ENCODE assay signal across 8 cellular contexts in the genomic region with DNA sequence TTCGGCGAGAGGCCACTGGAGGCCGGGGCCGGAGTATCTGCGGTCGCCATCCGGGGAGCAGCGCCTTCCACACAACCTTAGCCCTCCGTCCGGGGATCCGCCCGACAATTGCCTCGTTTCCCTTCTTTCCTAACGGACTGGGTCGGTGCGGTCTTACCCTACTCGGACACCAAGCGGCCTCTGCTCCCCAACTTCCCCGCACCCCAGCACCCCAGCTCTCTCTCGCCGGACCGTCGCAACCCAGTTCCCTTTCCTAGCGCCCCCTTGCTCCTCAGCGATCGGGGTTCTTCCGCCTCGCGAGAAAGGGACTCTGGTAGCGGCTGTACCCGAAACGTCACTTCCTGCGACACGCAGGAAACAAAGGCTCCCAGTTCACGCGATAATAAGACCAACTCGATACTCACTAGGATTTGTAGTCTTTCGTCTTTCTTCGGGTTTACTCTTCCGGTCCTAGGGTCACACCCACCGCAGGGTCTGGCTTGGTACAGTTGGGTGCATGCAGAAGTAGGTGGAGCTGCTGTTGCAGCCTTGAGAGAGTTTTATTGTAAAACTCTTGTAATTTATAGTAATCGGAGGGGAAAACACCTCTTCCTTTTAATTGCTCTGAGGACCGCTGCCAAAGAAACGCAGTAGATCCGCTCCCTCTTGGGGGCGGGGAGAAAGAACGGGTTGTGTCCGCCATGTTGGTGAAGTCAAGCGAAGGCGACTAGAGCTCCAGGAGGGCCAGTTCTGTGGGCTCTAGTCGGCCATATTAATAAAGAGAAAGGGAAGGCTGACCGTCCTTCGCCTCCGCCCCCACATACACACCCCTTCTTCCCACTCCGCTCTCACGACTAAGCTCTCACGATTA. TPM values are rescaled to one million over a fixed set of nuclear protein-coding genes. Genes with fewer than 3 reads are reported as not detected.
A peak's percentile ranks its signal among the peaks of the same experiment; 100 is the strongest.
DNase-seq lines count a peak whose midpoint lies in the region; ATAC-seq, FAIRE-seq and TF ChIP-seq lines count a peak whose summit lies in the region.

A gene (plus strand): TSS at position 741 of the 850 bp plus-strand sequence. CDS start 209 bp downstream, outside the sequence.
A gene with protein sequence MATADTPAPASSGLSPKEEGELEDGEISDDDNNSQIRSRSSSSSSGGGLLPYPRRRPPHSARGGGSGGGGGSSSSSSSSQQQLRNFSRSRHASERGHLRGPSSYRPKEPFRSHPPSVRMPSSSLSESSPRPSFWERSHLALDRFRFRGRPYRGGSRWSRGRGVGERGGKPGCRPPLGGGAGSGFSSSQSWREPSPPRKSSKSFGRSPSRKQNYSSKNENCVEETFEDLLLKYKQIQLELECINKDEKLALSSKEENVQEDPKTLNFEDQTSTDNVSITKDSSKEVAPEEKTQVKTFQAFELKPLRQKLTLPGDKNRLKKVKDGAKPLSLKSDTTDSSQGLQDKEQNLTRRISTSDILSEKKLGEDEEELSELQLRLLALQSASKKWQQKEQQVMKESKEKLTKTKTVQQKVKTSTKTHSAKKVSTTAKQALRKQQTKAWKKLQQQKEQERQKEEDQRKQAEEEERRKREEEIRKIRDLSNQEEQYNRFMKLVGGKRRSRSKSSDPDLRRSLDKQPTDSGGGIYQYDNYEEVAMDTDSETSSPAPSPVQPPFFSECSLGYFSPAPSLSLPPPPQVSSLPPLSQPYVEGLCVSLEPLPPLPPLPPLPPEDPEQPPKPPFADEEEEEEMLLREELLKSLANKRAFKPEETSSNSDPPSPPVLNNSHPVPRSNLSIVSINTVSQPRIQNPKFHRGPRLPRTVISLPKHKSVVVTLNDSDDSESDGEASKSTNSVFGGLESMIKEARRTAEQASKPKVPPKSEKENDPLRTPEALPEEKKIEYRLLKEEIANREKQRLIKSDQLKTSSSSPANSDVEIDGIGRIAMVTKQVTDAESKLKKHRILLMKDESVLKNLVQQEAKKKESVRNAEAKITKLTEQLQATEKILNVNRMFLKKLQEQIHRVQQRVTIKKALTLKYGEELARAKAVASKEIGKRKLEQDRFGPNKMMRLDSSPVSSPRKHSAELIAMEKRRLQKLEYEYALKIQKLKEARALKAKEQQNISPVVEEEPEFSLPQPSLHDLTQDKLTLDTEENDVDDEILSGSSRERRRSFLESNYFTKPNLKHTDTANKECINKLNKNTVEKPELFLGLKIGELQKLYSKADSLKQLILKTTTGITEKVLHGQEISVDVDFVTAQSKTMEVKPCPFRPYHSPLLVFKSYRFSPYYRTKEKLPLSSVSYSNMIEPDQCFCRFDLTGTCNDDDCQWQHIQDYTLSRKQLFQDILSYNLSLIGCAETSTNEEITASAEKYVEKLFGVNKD (N-terminal part only) (minus strand): TSS at position 288 of the 850 bp plus-strand sequence. CDS start 238 bp downstream, at position 50.

- peaks cover 27% of the 10 kb centered on the region for H3K36me3 Mint-ChIP-seq in endodermal cell (ENCODE audit: low read depth)

- no peaks in the 10 kb centered on the region for H3K9me3 ChIP-seq in endodermal cell (ENCODE audit: control insufficient read depth, low read length)

- DNase-seq in Caki2 (ENCODE audit: low read depth) (peak; percentile 100), HTR-8/SVneo (ENCODE audit: insufficient read length, low spot score) (peak; percentile 95), NOMO-1 treated with DMSO at 0.1 percent for 48 hours (lab: John Stamatoyannopoulos, UW; ENCODE audit: unreplicated experiment) (peak; percentile 100), endodermal cell (peak; percentile 98), mesenteric fat pad (ENCODE audit: low spot score) (peak; percentile 97)
- DNase-seq in activated CD8-positive, alpha-beta memory T cell treated with anti-CD3 and anti-CD28 coated beads, Interleukin-2, amount 50 U/mL, for 1 hour (ENCODE audit: extremely low read depth): peak; percentile 85
- DNase-seq in stimulated activated CD8-positive, alpha-beta memory T cell treated with anti-CD3 and anti-CD28 coated beads, Interleukin-15, amount 100 ng/mL, for 24 hours (ENCODE audit: low read depth): peak; percentile 59

- peak within 1 kb of the TSS; percentile 99 for H3K4me3 ChIP-seq in endodermal cell (ENCODE audit: low read length)

- H3K27me3 ChIP-seq in endodermal cell (ENCODE audit: control insufficient read depth, insufficient read depth, low read length, poor library complexity, severe bottlenecking): no peaks in the 10 kb centered on the region

- H3K27ac ChIP-seq in endodermal cell (ENCODE audit: low read depth, low read length): peak within 1 kb of the TSS; percentile 97

- peak; percentile 37 for TF ChIP-seq CTCF in endodermal cell (conservative IDR thresholded peaks at IDR 0.05)

- H3K36me3 ChIP-seq in endodermal cell (ENCODE audit: control insufficient read depth, insufficient read depth, low read length): peaks cover 19% of the 10 kb centered on the region

- peak within 1 kb of the TSS; percentile 100 for H3K27ac Mint-ChIP-seq in endodermal cell

- peak within 1 kb of the TSS; percentile 99 for H3K9ac ChIP-seq in endodermal cell (ENCODE audit: extremely low read depth, low read length, poor library complexity, severe bottlenecking)

- H3K4me1 Mint-ChIP-seq in endodermal cell: peaks cover 27% of the 10 kb centered on the region

- no peaks in the 10 kb centered on the region for H3K27me3 Mint-ChIP-seq in endodermal cell (ENCODE audit: insufficient read depth)

- ATAC-seq in GM21367 (IDR thresholded peaks at IDR 0.05; ENCODE audit: unreplicated experiment): peak; percentile 84

- FAIRE-seq in HTR-8/SVneo (lab: Jason Lieb, UNC): peak; percentile 38

- H3K4me1 ChIP-seq in endodermal cell (ENCODE audit: control insufficient read depth, insufficient read depth, low read length): peaks cover 9% of the 10 kb centered on the region

- in situ Hi-C loops in Caki2 (cut with HindIII; ENCODE audit: low pct_unique_long_range_greater_than_20kb, low sequenced_read_pairs): loop anchor here (5.0 kb wide), 1 partner anchor 84 kb away; no protein-coding TSS in a partner anchor

- peak within 1 kb of the TSS; percentile 100 for H3K4me3 Mint-ChIP-seq in endodermal cell

- H3K9me3 Mint-ChIP-seq in endodermal cell: no peaks in the 10 kb centered on the region

- 0% methylated on average over 22 to 56 of the region's 57 CpGs for WGBS in endodermal cell (ENCODE audit: insufficient coverage in 1 of 2, insufficient read length in 1 of 2), 2 experiments

RNA-seq across cellular contexts. Expression of the first gene that starts in this region (rescaled TPM):
- 2.1 and 18.6 TPM in 2 replicates for total RNA-seq in Caki2 (2014; rRNA removed; shearing (Covaris generic); ENCODE audit: low replicate concordance)
- 1 to 10 TPM; 7.2 to 9.3 TPM for total RNA-seq in endodermal cell
- 14.7 TPM for polyA plus RNA-seq in endodermal cell (2013, experiment 1 of 2)
- 12.4 TPM for polyA plus RNA-seq in endodermal cell (2013, experiment 2 of 2)
- total RNA-seq in mesenteric fat pad: 10.1 TPM

RNA-seq across cellular contexts. Expression of the second gene that starts in this region (rescaled TPM):
- total RNA-seq in Caki2 (2014; rRNA removed; shearing (Covaris generic); ENCODE audit: low replicate concordance): 3.2 and 9.8 TPM in 2 replicates
- 10 to 100 TPM; 40.5 to 46.0 TPM for total RNA-seq in endodermal cell
- 29.1 TPM for polyA plus RNA-seq in endodermal cell (2013, experiment 1 of 2)
- polyA plus RNA-seq in endodermal cell (2013, experiment 2 of 2): 32.8 TPM
- 51.5 TPM for total RNA-seq in mesenteric fat pad

Comparison
In these comparisons a context has a peak if more than half of its experiments do, and no peak if none do; other contexts are left out.
1. Peak in every context shown above with its lines: DNase-seq, ATAC-seq, H3K4me3 ChIP-seq and H3K27ac ChIP-seq.